In the genomic region with DNA sequence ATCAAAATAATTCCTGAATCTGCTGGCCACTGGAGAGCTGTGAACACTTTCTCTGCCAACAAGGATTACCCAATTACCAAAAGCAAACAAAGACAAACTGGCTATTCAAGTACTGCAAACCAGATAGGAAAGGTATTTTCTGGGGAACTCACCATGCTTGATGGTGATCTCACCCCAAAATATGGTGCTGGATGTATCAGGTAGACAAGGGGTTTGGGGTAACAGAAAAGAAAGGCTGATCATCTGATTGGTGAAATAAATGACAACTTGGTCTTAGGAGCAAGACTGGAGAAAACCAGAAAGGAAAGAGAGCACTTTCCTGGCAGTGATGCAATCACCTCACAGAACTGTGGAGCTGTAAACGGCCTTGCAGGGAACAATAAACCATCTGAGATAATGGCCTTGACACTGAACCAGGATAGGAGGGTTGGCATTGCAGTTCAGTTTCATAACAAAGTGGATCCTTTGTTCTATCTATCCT, we compare ENCODE assay signal across 8 cellular contexts. TPM values are rescaled to one million over a fixed set of nuclear protein-coding genes. Genes with fewer than 3 reads are reported as not detected.
A peak's percentile ranks its signal among the peaks of the same experiment; 100 is the strongest.
DNase-seq lines count a peak whose midpoint lies in the region; ATAC-seq and TF ChIP-seq lines count a peak whose summit lies in the region.

No MANE protein-coding gene starts in this region.

- DNase-seq in AG09319 (ENCODE audit: extremely low read depth, low read depth) (peak; percentile 41), NCI-H1417 treated with DMSO at 0.1 percent for 48 hours (lab: John Stamatoyannopoulos, UW) (peak; percentile 20), cerebellum (ENCODE audit: low spot score) (peak; percentile 62), memory B cell (ENCODE audit: low spot score in 2 of 2) (no peak), GM19238 (ENCODE audit: insufficient read length, low spot score) (no peak), GM13976 (ENCODE audit: low spot score) (no peak), GOT3 (lab: John Stamatoyannopoulos, UW) (no peak), HUDEP-2 (lab: John Stamatoyannopoulos, UW; ENCODE audit: unreplicated experiment in 76 of 76) (no peak)

- H3K27ac Mint-ChIP-seq in memory B cell = peak overlapping the region; percentile 72

- TF ChIP-seq CTCF in AG09319 (IDR thresholded peaks at IDR 0.05; ENCODE audit: low read depth, low read length) (no peak), GM13976 (IDR thresholded peaks at IDR 0.05; ENCODE audit: borderline replicate concordance, control extremely low read depth, extremely low read depth, insufficient read depth, missing control alignments) (no peak)

- ATAC-seq in memory B cell (ENCODE audit: low read depth) = no peak

- H3K27me3 Mint-ChIP-seq in memory B cell = no peaks in the 10 kb centered on the region

- H3K4me3 Mint-ChIP-seq in memory B cell = no peak overlapping the region

- H3K36me3 Mint-ChIP-seq in memory B cell = peaks cover 18% of the 10 kb centered on the region

- no peaks in the 10 kb centered on the region for H3K9me3 Mint-ChIP-seq in memory B cell

- in situ Hi-C loops in GM13976 (cut with MboI; ENCODE audit: low sequenced_read_pairs, unreplicated experiment) = no loop called here

- no peaks in the 10 kb centered on the region for H3K4me1 Mint-ChIP-seq in memory B cell

RNA-seq across cellular contexts. Expression of a gene that starts 31.0 kb away (rescaled TPM):
- total RNA-seq in cerebellum = not detected

RNA-seq across cellular contexts. Expression of a gene that starts 37.2 kb away (rescaled TPM):
- total RNA-seq in cerebellum = 26.4 TPM

RNA-seq across cellular contexts. Expression of a gene that starts 39.0 kb away (rescaled TPM):
- 32.9 TPM for total RNA-seq in cerebellum

Comparison
In these comparisons a context has a peak if more than half of its experiments do, and no peak if none do; other contexts are left out.
1. DNase-seq: peak in AG09319 (single experiment), NCI-H1417 treated with DMSO at 0.1 percent for 48 hours (single experiment) and cerebellum (single experiment); none in memory B cell (0 of 2), GM19238 (single experiment), GM13976 (single experiment), GOT3 (single experiment) and HUDEP-2 (0 of 76).